In the genomic region with DNA sequence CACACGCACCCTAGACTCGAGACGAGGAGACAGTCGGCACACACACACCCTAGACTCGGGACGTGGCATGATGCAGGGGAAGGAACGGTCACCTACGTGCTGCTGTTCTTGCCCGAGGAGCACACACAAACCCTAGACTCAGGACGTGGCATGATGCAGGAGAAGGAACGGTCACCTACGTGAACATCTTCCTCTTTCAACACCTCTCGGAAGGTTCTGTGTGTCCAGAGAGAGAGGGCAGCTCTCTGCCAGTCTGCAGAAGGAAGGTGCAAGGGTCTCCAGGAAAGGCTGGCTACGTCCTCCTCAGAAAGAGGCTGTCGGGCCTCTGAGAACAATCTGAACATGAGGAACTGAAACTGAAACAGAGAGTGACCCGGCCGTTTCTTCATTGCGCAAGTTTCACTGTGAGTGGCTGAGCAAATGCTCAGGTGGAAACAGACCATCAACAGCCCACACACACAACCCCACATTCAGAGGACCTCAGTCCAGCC, we compare ENCODE assay signal across 8 cellular contexts. TPM values are rescaled to one million over a fixed set of nuclear protein-coding genes. Genes with fewer than 3 reads are reported as not detected.
A peak's percentile ranks its signal among the peaks of the same experiment; 100 is the strongest.
DNase-seq lines count a peak whose midpoint lies in the region; ATAC-seq and TF ChIP-seq lines count a peak whose summit lies in the region.

No MANE protein-coding gene starts in this region.

- H3K27ac ChIP-seq in lung (ENCODE audit: low read depth in 1 of 2, low read length in 1 of 2) (peak overlapping the region in 1 of 2 donors; percentile 91), transverse colon (peak overlapping the region; percentile 70 to 84 (median 76))

- in situ Hi-C loops in transverse colon (cut with MboI; ENCODE audit: low pct_ligation_motif_present in 1 of 4, low pct_unique_long_range_greater_than_20kb in 1 of 4, low sequenced_read_pairs in 3 of 4): no loop called here

- H3K4me3 ChIP-seq in lung (no peak overlapping the region), transverse colon (peak overlapping the region in 2 of 4 donors; percentile 22 to 35)

- ATAC-seq in GM19463 (IDR thresholded peaks at IDR 0.05; ENCODE audit: unreplicated experiment): peak; percentile 88
- peak; percentile 82 for ATAC-seq in HG03520 (IDR thresholded peaks at IDR 0.05; ENCODE audit: unreplicated experiment)
- peak; percentile 72 for ATAC-seq in lung (ENCODE audit: insufficient read depth, low FRiP score)

- H3K9me3 ChIP-seq in lung (ENCODE audit: control insufficient read depth in 2 of 2, insufficient read depth in 1 of 2, low read length in 1 of 2) (no peaks in the 10 kb centered on the region), transverse colon (no peaks in the 10 kb centered on the region)

- TF ChIP-seq CTCF in lung (IDR thresholded peaks at IDR 0.05; ENCODE audit: control extremely low read depth, extremely low read depth) (no peak), transverse colon (IDR thresholded peaks at IDR 0.05) (no peak)

- H3K36me3 ChIP-seq in lung (ENCODE audit: control insufficient read depth in 2 of 2, insufficient read depth in 2 of 2, low read length in 2 of 2): no peaks in the 10 kb centered on the region
- H3K36me3 ChIP-seq in transverse colon: no peaks in the 10 kb centered on the region

- no peak for TF ChIP-seq EP300 in transverse colon (IDR thresholded peaks at IDR 0.05; ENCODE audit: low read depth)

- peak; percentile 65 for TF ChIP-seq POLR2A in transverse colon (IDR thresholded peaks at IDR 0.05)

- DNase-seq in CD1c-positive myeloid dendritic cell (ENCODE audit: extremely low spot score) (peak; percentile 94), lung (ENCODE audit: low spot score) (peak; percentile 82), transverse colon (peak; percentile 85), NCI-H1105 (lab: John Stamatoyannopoulos, UW) (no peak), COR-L47 (lab: John Stamatoyannopoulos, UW) (no peak)
- DNase-seq in activated T-cell treated with anti-CD3 and anti-CD28 coated beads, Interleukin-2, amount 50 U/mL, for 48 hours: peak; percentile 54 to 60

- H3K27me3 ChIP-seq in lung (ENCODE audit: control insufficient read depth, insufficient read depth) (no peaks in the 10 kb centered on the region), transverse colon (no peaks in the 10 kb centered on the region)

- 23 to 41% methylated on average over 18 of the region's 18 CpGs for WGBS in lung, 2 donors
- 39 to 40% methylated on average over 1 to 18 of the region's 18 CpGs for WGBS in transverse colon (ENCODE audit: low coverage in 1 of 2), 2 donors

- intact Hi-C loops in transverse colon (cut with DNase I; ENCODE audit: low total_unique reads): no loop called here

- H3K4me1 ChIP-seq in lung (ENCODE audit: control insufficient read depth in 2 of 2, insufficient read depth in 2 of 2, low read length in 2 of 2) (no peaks in the 10 kb centered on the region), transverse colon (peaks cover 4 to 12% (median 5%) of the 10 kb centered on the region in 4 donors)

RNA-seq across cellular contexts. Expression of a gene that starts 43.4 kb away (rescaled TPM):
- total RNA-seq in lung (10 to 100 TPM; 26.5 to 34.9 TPM), transverse colon (100 to 1,000 TPM in 2 of 4 donors, 10 to 100 TPM in 2; 43.4 to 265 (median 145) TPM)
- 10 to 100 TPM; 21.8 to 23.6 TPM for polyA plus RNA-seq in lung

RNA-seq across cellular contexts. Expression of a gene that starts 44.1 kb away (rescaled TPM):
- total RNA-seq in lung (10 to 100 TPM in 1 of 2 donors, 1 to 10 TPM in 1; 6.1 to 26.1 TPM), transverse colon (10 to 100 TPM; 13.1 to 54.6 (median 18.8) TPM)
- polyA plus RNA-seq in lung: 10 to 100 TPM; 16.1 to 20.2 TPM

RNA-seq across cellular contexts. Expression of a gene that starts 51.7 kb away (rescaled TPM):
- total RNA-seq in lung: 10 to 100 TPM; 14.3 to 18.2 TPM
- polyA plus RNA-seq in lung: 1 to 10 TPM; 8.7 to 9.2 TPM
- 10 to 100 TPM in 2 of 4 donors, 1 to 10 TPM in 2; 2.9 to 78.0 (median 9.7) TPM for total RNA-seq in transverse colon

Comparison
In these comparisons a context has a peak if more than half of its experiments do, and no peak if none do; other contexts are left out.
1. DNase-seq: peak in CD1c-positive myeloid dendritic cell (single experiment), activated T-cell treated with anti-CD3 and anti-CD28 coated beads, Interleukin-2, amount 50 U/mL, for 48 hours (2 of 2), lung (single experiment) and transverse colon (single experiment); none in NCI-H1105 (single experiment) and COR-L47 (single experiment).
2. Peak in every context shown above with its lines, with median percentiles within 50 percentile points of each other: ATAC-seq.